In genomic region chr7:153886506-153887391, GRCh38 we compare ENCODE assay signal across 13 cellular contexts.
DNase-seq lines count a peak whose midpoint lies in the region; ATAC-seq and TF ChIP-seq lines count a peak whose summit lies in the region.
"Had no signal": no experiment of that assay in that cellular context is flagged by ENCODE, and none has a peak within 500 bp of the region (broad histone marks: within the 10 kb centered on the region; RNA-seq: fewer than 3 reads in every experiment).

No MANE protein-coding gene starts in this region.

- DNase-seq in Right ventricle myocardium superior = no peak
- DNase-seq in cardiac septum (ENCODE audit: low spot score) = no peak
- peak; percentile 88 for DNase-seq in chondrocyte (ENCODE audit: low spot score)
- DNase-seq in medulla oblongata (ENCODE audit: extremely low spot score) = peak; percentile 33
- peak; percentile 76 to 77 for DNase-seq in thyroid gland
- no peak for DNase-seq in stimulated activated CD4-positive, alpha-beta T cell treated with anti-CD3 and anti-CD28 coated beads, Interleukin-4, amount 100 ng/mL, for 1 hour
- no peak for DNase-seq in GM13976 (ENCODE audit: low spot score)
- DNase-seq: activated CD4-positive, alpha-beta T cell treated with anti-CD3 and anti-CD28 coated beads, Interleukin-2, amount 10 ng/mL, durations not matched to agents 7 days and 5 days; activated naive CD4-positive, alpha-beta T cell treated with Interleukin-2 at 50 U/mL for 16 hours; GDM1; kidney glomerular epithelial cell; SHP77 treated with DMSO at 0.1 percent for 48 hours had no signal

- H3K4me1 Mint-ChIP-seq in chondrocyte (ENCODE audit: low read depth) = no peaks in the 10 kb centered on the region
- H3K4me1 Mint-ChIP-seq: activated CD4-positive, alpha-beta T cell treated with anti-CD3 and anti-CD28 coated beads, Interleukin-2, amount 10 ng/mL, durations not matched to agents 7 days and 5 days had no signal

- no peaks in the 10 kb centered on the region for H3K9me3 ChIP-seq in thyroid gland

- TF ChIP-seq CTCF in chondrocyte (IDR thresholded peaks at IDR 0.05) = no peak
- TF ChIP-seq CTCF in thyroid gland (IDR thresholded peaks at IDR 0.05) = peak; percentile 15 to 72 (median 46)
- no peak for TF ChIP-seq CTCF in GM13976 (IDR thresholded peaks at IDR 0.05; ENCODE audit: borderline replicate concordance, control extremely low read depth, extremely low read depth, insufficient read depth, missing control alignments)

- no peaks in the 10 kb centered on the region for H3K27me3 ChIP-seq in thyroid gland

- peak overlapping the region; percentile 7 to 74 (median 62) for H3K4me3 ChIP-seq in thyroid gland (replicated peaks in 1 of 3)

- no peak overlapping the region for H3K4me3 Mint-ChIP-seq in chondrocyte (ENCODE audit: unreplicated experiment)
- H3K4me3 Mint-ChIP-seq: activated CD4-positive, alpha-beta T cell treated with anti-CD3 and anti-CD28 coated beads, Interleukin-2, amount 10 ng/mL, durations not matched to agents 7 days and 5 days had no signal

- H3K4me1 ChIP-seq in thyroid gland = peaks cover 7 to 14% of the 10 kb centered on the region in 2 donors

- H3K9me3 Mint-ChIP-seq in chondrocyte (ENCODE audit: low read depth) = peaks cover 50% of the 10 kb centered on the region

- H3K36me3 ChIP-seq in thyroid gland = no peaks in the 10 kb centered on the region

- no peak overlapping the region for H3K27ac Mint-ChIP-seq in chondrocyte (ENCODE audit: unreplicated experiment)
- H3K27ac Mint-ChIP-seq: activated CD4-positive, alpha-beta T cell treated with anti-CD3 and anti-CD28 coated beads, Interleukin-2, amount 10 ng/mL, durations not matched to agents 7 days and 5 days had no signal

- ATAC-seq in Right ventricle myocardium superior (ENCODE audit: poor library complexity) (peak; percentile 59), HG03045 (IDR thresholded peaks at IDR 0.05; ENCODE audit: unreplicated experiment) (no peak)

- WGBS in thyroid gland, 2 donors = 1% methylated on average over 38 to 79 of the region's 98 CpGs

- H3K27me3 Mint-ChIP-seq in chondrocyte (ENCODE audit: low read depth) = no peaks in the 10 kb centered on the region

- H3K36me3 Mint-ChIP-seq in chondrocyte (ENCODE audit: low read depth) = no peaks in the 10 kb centered on the region

- peak overlapping the region in 2 of 3 donors; percentile 50 to 77 for H3K27ac ChIP-seq in thyroid gland

- intact Hi-C loops in Right ventricle myocardium superior (cut with DNase I) (no loop called here), cardiac septum (cut with DNase I) (no loop called here), thyroid gland (cut with DNase I) (no loop called here)

- peak in 1 of 2 donors; percentile 59 for TF ChIP-seq POLR2A in thyroid gland (IDR thresholded peaks at IDR 0.05)

- in situ Hi-C loops in GM13976 (cut with MboI; ENCODE audit: low sequenced_read_pairs, unreplicated experiment) = no loop called here

Comparison
In these comparisons a context has a peak if more than half of its experiments do, and no peak if none do; other contexts are left out.
1. DNase-seq: peak in chondrocyte (single experiment), medulla oblongata (single experiment) and thyroid gland (2 of 2); none in Right ventricle myocardium superior (single experiment), cardiac septum (single experiment), stimulated activated CD4-positive, alpha-beta T cell treated with anti-CD3 and anti-CD28 coated beads, Interleukin-4, amount 100 ng/mL, for 1 hour (single experiment) and GM13976 (single experiment).
2. CTCF ChIP-seq: peak in thyroid gland (6 of 6); none in chondrocyte (single experiment) and GM13976 (single experiment).